23 cellular contexts compared by ENCODE assay signal in genomic region chr12:132634411-132634990, GRCh38. TPM values are rescaled to one million over a fixed set of nuclear protein-coding genes. Genes with fewer than 3 reads are reported as not detected.
DNase-seq lines count a peak whose midpoint lies in the region; ATAC-seq and TF ChIP-seq lines count a peak whose summit lies in the region.
"Had no signal": no experiment of that assay in that cellular context is flagged by ENCODE, and none has a peak within 500 bp of the region (broad histone marks: within the 10 kb centered on the region; RNA-seq: fewer than 3 reads in every experiment).

No MANE protein-coding gene starts in this region.

- 96 to 97% methylated on average over 21 of the region's 21 CpGs for WGBS in sigmoid colon, 2 donors

- H3K9ac ChIP-seq in OCI-LY3 (ENCODE audit: low read length), result peak overlapping the region; percentile 76

- no peaks in the 10 kb centered on the region for H3K9me3 Mint-ChIP-seq in activated T-cell treated with anti-CD3 and anti-CD28 coated beads, Interleukin-2, amount 50 U/mL, for 24 hours
- no peaks in the 10 kb centered on the region for H3K9me3 Mint-ChIP-seq in activated T-cell treated with anti-CD3 and anti-CD28 coated beads, Interleukin-2, amount 50 U/mL, for 4 hours

- no peaks in the 10 kb centered on the region for H3K9me3 ChIP-seq in OCI-LY3 (ENCODE audit: insufficient read depth, low read length)
- H3K9me3 ChIP-seq in sigmoid colon, result no peaks in the 10 kb centered on the region
- H3K9me3 ChIP-seq: HAP-1 had no signal

- H4K20me1 ChIP-seq in OCI-LY3 (ENCODE audit: insufficient read depth, low read length), result peaks cover 6% of the 10 kb centered on the region; the same call in 1 of the 2 replicates

- intact Hi-C loops in sigmoid colon (cut with DNase I), result no loop called here
- intact Hi-C loops in left ventricle myocardium superior (cut with micrococcal nuclease), result no loop called here

- TF ChIP-seq CTCF in OCI-LY3 (IDR thresholded peaks at IDR 0.05; ENCODE audit: low read depth, low read length) (no peak), sigmoid colon (IDR thresholded peaks at IDR 0.05) (no peak)

- H3K4me3 ChIP-seq in OCI-LY3 (ENCODE audit: low read length), result peak overlapping the region; percentile 64
- H3K4me3 ChIP-seq in sigmoid colon, result no peak overlapping the region
- H3K4me3 ChIP-seq: HAP-1, PC-9 had no signal

- no peaks in the 10 kb centered on the region for H3K4me1 Mint-ChIP-seq in activated T-cell treated with anti-CD3 and anti-CD28 coated beads, Interleukin-2, amount 50 U/mL, for 24 hours (ENCODE audit: low read depth)
- no peaks in the 10 kb centered on the region for H3K4me1 Mint-ChIP-seq in activated T-cell treated with anti-CD3 and anti-CD28 coated beads, Interleukin-2, amount 50 U/mL, for 4 hours (ENCODE audit: low read depth)
- H3K4me1 Mint-ChIP-seq: CD14-positive monocyte had no signal

- no peak for TF ChIP-seq POLR2A in sigmoid colon (IDR thresholded peaks at IDR 0.05)

- H3K36me3 ChIP-seq in OCI-LY3 (replicated peaks; ENCODE audit: low read depth, low read length) (peaks cover 83% of the 10 kb centered on the region), sigmoid colon (peaks cover 0 to 86% (median 37%) of the 10 kb centered on the region in 4 donors)

- H3K4me3 Mint-ChIP-seq in activated T-cell treated with anti-CD3 and anti-CD28 coated beads, Interleukin-2, amount 50 U/mL, for 24 hours, result no peak overlapping the region
- no peak overlapping the region for H3K4me3 Mint-ChIP-seq in activated T-cell treated with anti-CD3 and anti-CD28 coated beads, Interleukin-2, amount 50 U/mL, for 4 hours
- H3K4me3 Mint-ChIP-seq: CD14-positive monocyte had no signal

- H3K4me2 ChIP-seq in OCI-LY3 (ENCODE audit: low read length), result peak overlapping the region; percentile 94
- H3K4me2 ChIP-seq: PC-9 had no signal

- TF ChIP-seq EP300 in sigmoid colon (IDR thresholded peaks at IDR 0.05), result no peak

- H3K27me3 ChIP-seq in OCI-LY3 (ENCODE audit: low read depth, low read length), result no peaks in the 10 kb centered on the region
- no peaks in the 10 kb centered on the region for H3K27me3 ChIP-seq in sigmoid colon

- H3K27ac ChIP-seq in OCI-LY3 (ENCODE audit: low read length) (peak overlapping the region; percentile 99), sigmoid colon (no peak overlapping the region)
- H3K27ac ChIP-seq: 22Rv1, PC-9, RWPE1 had no signal

- no peaks in the 10 kb centered on the region for H3K27me3 Mint-ChIP-seq in activated T-cell treated with anti-CD3 and anti-CD28 coated beads, Interleukin-2, amount 50 U/mL, for 24 hours
- no peaks in the 10 kb centered on the region for H3K27me3 Mint-ChIP-seq in activated T-cell treated with anti-CD3 and anti-CD28 coated beads, Interleukin-2, amount 50 U/mL, for 4 hours (ENCODE audit: low read depth)

- H3K4me1 ChIP-seq in OCI-LY3 (ENCODE audit: low read length) (peaks cover 46% of the 10 kb centered on the region), sigmoid colon (no peaks in the 10 kb centered on the region)
- H3K4me1 ChIP-seq: HAP-1 had no signal

- H3K27ac Mint-ChIP-seq in activated T-cell treated with anti-CD3 and anti-CD28 coated beads, Interleukin-2, amount 50 U/mL, for 24 hours, result peak overlapping the region; percentile 4

- no peaks in the 10 kb centered on the region; the same call in 1 of the 2 replicates for H3K79me2 ChIP-seq in OCI-LY3 (ENCODE audit: low read length)

- no peak for DNase-seq in activated T-cell treated with anti-CD3 and anti-CD28 coated beads, Interleukin-2, amount 50 U/mL, for 24 hours
- DNase-seq in activated T-cell treated with anti-CD3 and anti-CD28 coated beads, Interleukin-2, amount 50 U/mL, for 4 hours, result no peak
- peak; percentile 52 for DNase-seq in sigmoid colon
- DNase-seq in activated gamma-delta T cell treated with Interleukin-2 at 50 U/mL for 16 hours, result no peak
- no peak for DNase-seq in left ventricle myocardium superior
- DNase-seq: AML-193, DMS 273 treated with DMSO at 0.1 percent for 48 hours, DND-41, NCI-H1105 treated with DMSO at 0.1 percent for 48 hours, NCI-H1694, NCI-H2081 treated with DMSO at 0.1 percent for 48 hours, NCI-H510A, NCI-H774, PC-9, SIG-M5 had no signal

- no peak overlapping the region for H2AFZ ChIP-seq in OCI-LY3 (ENCODE audit: low read depth, low read length)
- H2AFZ ChIP-seq: PC-9 had no signal

- ATAC-seq in activated T-cell treated with anti-CD3 and anti-CD28 coated beads, Interleukin-2, amount 50 U/mL, for 4 hours, result no peak
- ATAC-seq in esophagus mucosa (peak; percentile 6), left ventricle myocardium superior (no peak), GM18520 (IDR thresholded peaks at IDR 0.05; ENCODE audit: unreplicated experiment) (no peak)

- H3K36me3 Mint-ChIP-seq in activated T-cell treated with anti-CD3 and anti-CD28 coated beads, Interleukin-2, amount 50 U/mL, for 24 hours (ENCODE audit: low read depth), result peaks cover 98% of the 10 kb centered on the region
- H3K36me3 Mint-ChIP-seq in activated T-cell treated with anti-CD3 and anti-CD28 coated beads, Interleukin-2, amount 50 U/mL, for 4 hours (ENCODE audit: insufficient read depth), result peaks cover 47% of the 10 kb centered on the region

RNA-seq across cellular contexts. Expression of gene P2RX2, which starts 15.9 kb away (rescaled TPM):
- not detected for total RNA-seq in activated T-cell treated with anti-CD3 and anti-CD28 coated beads, Interleukin-2, amount 50 U/mL, for 4 hours
- total RNA-seq in esophagus mucosa (not detected), sigmoid colon (1 to 10 TPM in 1 of 4 donors, under 1 TPM in 2, not detected in 1; 0.16 to 1.4 (median 0.36) TPM), left ventricle myocardium superior (not detected)
- polyA plus RNA-seq in sigmoid colon, result under 1 TPM in 2 of 3 donors, not detected in 1; 0.36 to 0.60 TPM
- total RNA-seq: PC-9 had no signal
- polyA plus RNA-seq: CD14-positive monocyte had no signal

RNA-seq across cellular contexts. Expression of gene LRCOL1, which starts 24.1 kb away (rescaled TPM):
- total RNA-seq in activated T-cell treated with anti-CD3 and anti-CD28 coated beads, Interleukin-2, amount 50 U/mL, for 4 hours, result not detected
- 0.32 TPM for total RNA-seq in esophagus mucosa
- 1 to 10 TPM in 1 of 4 donors, under 1 TPM in 1, not detected in 2; 0.49 to 1.4 TPM for total RNA-seq in sigmoid colon
- polyA plus RNA-seq in sigmoid colon, result under 1 TPM in 1 of 3 donors, not detected in 2; 0.55 TPM
- not detected for total RNA-seq in left ventricle myocardium superior
- total RNA-seq: G401, PC-9 had no signal
- polyA plus RNA-seq: CD14-positive monocyte had no signal

RNA-seq across cellular contexts. Expression of gene POLE, which starts 52.6 kb away (rescaled TPM):
- 100 to 1,000 TPM in 2 of 3 donors, 10 to 100 TPM in 1; 98.4 to 110 (median 101) TPM for total RNA-seq in activated T-cell treated with anti-CD3 and anti-CD28 coated beads, Interleukin-2, amount 50 U/mL, for 4 hours
- total RNA-seq in esophagus mucosa (23.4 TPM), sigmoid colon (10 to 100 TPM; 12.5 to 37.4 (median 34.0) TPM), left ventricle myocardium superior (13.0 TPM)
- polyA plus RNA-seq in sigmoid colon, result 10 to 100 TPM; 11.1 to 33.5 (median 15.6) TPM

RNA-seq across cellular contexts. Expression of gene PXMP2, which starts 52.9 kb away (rescaled TPM):
- 10 to 100 TPM in 1 of 3 donors, 1 to 10 TPM in 2; 5.9 to 11.5 (median 7.0) TPM for total RNA-seq in activated T-cell treated with anti-CD3 and anti-CD28 coated beads, Interleukin-2, amount 50 U/mL, for 4 hours
- 12.3 TPM for total RNA-seq in esophagus mucosa
- total RNA-seq in sigmoid colon, result 10 to 100 TPM; 19.4 to 46.4 (median 42.8) TPM
- 100 to 1,000 TPM in 1 of 3 donors, 10 to 100 TPM in 2; 41.6 to 127 (median 85.9) TPM for polyA plus RNA-seq in sigmoid colon
- 75.1 TPM for total RNA-seq in left ventricle myocardium superior
